1 cellular context compared by ENCODE assay signal in the genomic region with DNA sequence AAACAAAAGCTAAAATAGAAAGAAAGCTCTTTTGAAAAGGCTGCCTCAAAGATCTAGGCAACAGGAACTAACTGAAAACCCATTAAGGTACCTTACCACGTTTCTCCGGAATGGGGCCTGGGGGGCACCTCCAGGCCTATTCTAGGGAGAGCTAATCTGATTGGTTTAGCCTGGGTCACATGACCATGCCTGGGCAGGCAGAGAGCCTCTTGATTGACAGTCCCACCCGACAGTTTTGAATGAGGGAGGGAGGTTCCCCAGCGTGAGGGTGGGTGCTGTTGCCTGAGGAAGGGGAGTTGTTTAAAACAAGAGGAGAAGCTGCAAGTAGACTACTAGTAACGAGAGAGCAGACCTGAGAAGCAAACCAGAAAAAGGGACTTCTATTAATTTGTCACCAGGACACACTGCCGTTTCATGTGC.
A peak's percentile ranks its signal among the peaks of the same experiment; 100 is the strongest.
TF ChIP-seq lines count a peak whose summit lies in the region.

No MANE protein-coding gene starts in this region.

TF ChIP-seq in HepG2, 621 proteins besides CTCF, POLR2A, EP300 and RAD21 (continued from another document and continues in another):
- TF ChIP-seq, protein P1, sequence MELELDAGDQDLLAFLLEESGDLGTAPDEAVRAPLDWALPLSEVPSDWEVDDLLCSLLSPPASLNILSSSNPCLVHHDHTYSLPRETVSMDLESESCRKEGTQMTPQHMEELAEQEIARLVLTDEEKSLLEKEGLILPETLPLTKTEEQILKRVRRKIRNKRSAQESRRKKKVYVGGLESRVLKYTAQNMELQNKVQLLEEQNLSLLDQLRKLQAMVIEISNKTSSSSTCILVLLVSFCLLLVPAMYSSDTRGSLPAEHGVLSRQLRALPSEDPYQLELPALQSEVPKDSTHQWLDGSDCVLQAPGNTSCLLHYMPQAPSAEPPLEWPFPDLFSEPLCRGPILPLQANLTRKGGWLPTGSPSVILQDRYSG (CRISPR knock-in tag; IDR thresholded peaks at IDR 0.05) = 0 out of 2 replicates have a peak, but pooled peaks have one; percentile 61
- TF ChIP-seq, protein P2, sequence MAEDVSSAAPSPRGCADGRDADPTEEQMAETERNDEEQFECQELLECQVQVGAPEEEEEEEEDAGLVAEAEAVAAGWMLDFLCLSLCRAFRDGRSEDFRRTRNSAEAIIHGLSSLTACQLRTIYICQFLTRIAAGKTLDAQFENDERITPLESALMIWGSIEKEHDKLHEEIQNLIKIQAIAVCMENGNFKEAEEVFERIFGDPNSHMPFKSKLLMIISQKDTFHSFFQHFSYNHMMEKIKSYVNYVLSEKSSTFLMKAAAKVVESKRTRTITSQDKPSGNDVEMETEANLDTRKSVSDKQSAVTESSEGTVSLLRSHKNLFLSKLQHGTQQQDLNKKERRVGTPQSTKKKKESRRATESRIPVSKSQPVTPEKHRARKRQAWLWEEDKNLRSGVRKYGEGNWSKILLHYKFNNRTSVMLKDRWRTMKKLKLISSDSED (CRISPR knock-in tag; IDR thresholded peaks at IDR 0.05) = no peak
- TF ChIP-seq, protein P3, sequence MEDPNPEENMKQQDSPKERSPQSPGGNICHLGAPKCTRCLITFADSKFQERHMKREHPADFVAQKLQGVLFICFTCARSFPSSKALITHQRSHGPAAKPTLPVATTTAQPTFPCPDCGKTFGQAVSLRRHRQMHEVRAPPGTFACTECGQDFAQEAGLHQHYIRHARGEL (CRISPR knock-in tag; IDR thresholded peaks at IDR 0.05) = no peak
- TF ChIP-seq EED (CRISPR knock-in tag; IDR thresholded peaks at IDR 0.05) (0 out of 2 replicates have a peak, but pooled peaks have one; percentile 49), CENPT (CRISPR knock-in tag; IDR thresholded peaks at IDR 0.05; ENCODE audit: low read depth) (no peak), ISX (CRISPR knock-in tag; conservative IDR thresholded peaks at IDR 0.05) (peak; percentile 44; the same call in 1 of the 2 replicates), MAZ (IDR thresholded peaks at IDR 0.05; ENCODE audit: borderline replicate concordance, low read depth, low read length) (no peak), MAZ (CRISPR knock-in tag; IDR thresholded peaks at IDR 0.05; ENCODE audit: low read depth) (peak; percentile 51; the same call in 1 of the 2 replicates), TARDBP (CRISPR knock-in tag; IDR thresholded peaks at IDR 0.05) (no peak; the same call in 1 of the 2 replicates), ZFP90 (CRISPR knock-in tag; IDR thresholded peaks at IDR 0.05; ENCODE audit: borderline replicate concordance) (no peak), ZNF274 (CRISPR knock-in tag; IDR thresholded peaks at IDR 0.05) (0 out of 2 replicates have a peak, but pooled peaks have one; percentile 38), NFE2L1 (CRISPR knock-in tag; IDR thresholded peaks at IDR 0.05; ENCODE audit: borderline replicate concordance) (no peak), YY1 (IDR thresholded peaks at IDR 0.05; ENCODE audit: insufficient read depth, insufficient replicate concordance, low read depth, low read length) (no peak), ZBTB7A (CRISPR knock-in tag; IDR thresholded peaks at IDR 0.05) (no peak), NFYC (CRISPR knock-in tag; IDR thresholded peaks at IDR 0.05) (peak; percentile 86), ZNF235 (CRISPR knock-in tag; IDR thresholded peaks at IDR 0.05; ENCODE audit: borderline replicate concordance) (no peak), ARNT2 (CRISPR knock-in tag; IDR thresholded peaks at IDR 0.05; ENCODE audit: low read depth) (no peak), ZNF788 (CRISPR knock-in tag; IDR thresholded peaks at IDR 0.05; ENCODE audit: borderline replicate concordance) (0 out of 2 replicates have a peak, but pooled peaks have one; percentile 28), ZNF329 (CRISPR knock-in tag; IDR thresholded peaks at IDR 0.05; ENCODE audit: low read depth) (no peak), ZKSCAN1 (IDR thresholded peaks at IDR 0.05; ENCODE audit: low read length) (no peak), ZNF343 (CRISPR knock-in tag; IDR thresholded peaks at IDR 0.05) (0 out of 2 replicates have a peak, but pooled peaks have one; percentile 5), ZNF383 (CRISPR knock-in tag; IDR thresholded peaks at IDR 0.05; ENCODE audit: borderline replicate concordance) (no peak), EEA1 (CRISPR knock-in tag; IDR thresholded peaks at IDR 0.05; ENCODE audit: borderline replicate concordance) (peak; percentile 4; the same call in 1 of the 2 replicates), SRSF9 (IDR thresholded peaks at IDR 0.05; ENCODE audit: borderline replicate concordance, insufficient read depth, low read depth, low read length, poor library complexity, severe bottlenecking) (no peak)
- TF ChIP-seq, protein P4, sequence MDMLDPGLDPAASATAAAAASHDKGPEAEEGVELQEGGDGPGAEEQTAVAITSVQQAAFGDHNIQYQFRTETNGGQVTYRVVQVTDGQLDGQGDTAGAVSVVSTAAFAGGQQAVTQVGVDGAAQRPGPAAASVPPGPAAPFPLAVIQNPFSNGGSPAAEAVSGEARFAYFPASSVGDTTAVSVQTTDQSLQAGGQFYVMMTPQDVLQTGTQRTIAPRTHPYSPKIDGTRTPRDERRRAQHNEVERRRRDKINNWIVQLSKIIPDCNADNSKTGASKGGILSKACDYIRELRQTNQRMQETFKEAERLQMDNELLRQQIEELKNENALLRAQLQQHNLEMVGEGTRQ (IDR thresholded peaks at IDR 0.05; ENCODE audit: low read depth, low read length) = peak; percentile 83
- TF ChIP-seq, protein P4 (CRISPR knock-in tag; IDR thresholded peaks at IDR 0.05; ENCODE audit: borderline replicate concordance) = peak; percentile 92; the same call in 1 of the 2 replicates
- TF ChIP-seq, protein P5, sequence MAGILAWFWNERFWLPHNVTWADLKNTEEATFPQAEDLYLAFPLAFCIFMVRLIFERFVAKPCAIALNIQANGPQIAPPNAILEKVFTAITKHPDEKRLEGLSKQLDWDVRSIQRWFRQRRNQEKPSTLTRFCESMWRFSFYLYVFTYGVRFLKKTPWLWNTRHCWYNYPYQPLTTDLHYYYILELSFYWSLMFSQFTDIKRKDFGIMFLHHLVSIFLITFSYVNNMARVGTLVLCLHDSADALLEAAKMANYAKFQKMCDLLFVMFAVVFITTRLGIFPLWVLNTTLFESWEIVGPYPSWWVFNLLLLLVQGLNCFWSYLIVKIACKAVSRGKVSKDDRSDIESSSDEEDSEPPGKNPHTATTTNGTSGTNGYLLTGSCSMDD (CRISPR knock-in tag; IDR thresholded peaks at IDR 0.05) = 0 out of 2 replicates have a peak, but pooled peaks have one; percentile 68
- TF ChIP-seq, protein P6, sequence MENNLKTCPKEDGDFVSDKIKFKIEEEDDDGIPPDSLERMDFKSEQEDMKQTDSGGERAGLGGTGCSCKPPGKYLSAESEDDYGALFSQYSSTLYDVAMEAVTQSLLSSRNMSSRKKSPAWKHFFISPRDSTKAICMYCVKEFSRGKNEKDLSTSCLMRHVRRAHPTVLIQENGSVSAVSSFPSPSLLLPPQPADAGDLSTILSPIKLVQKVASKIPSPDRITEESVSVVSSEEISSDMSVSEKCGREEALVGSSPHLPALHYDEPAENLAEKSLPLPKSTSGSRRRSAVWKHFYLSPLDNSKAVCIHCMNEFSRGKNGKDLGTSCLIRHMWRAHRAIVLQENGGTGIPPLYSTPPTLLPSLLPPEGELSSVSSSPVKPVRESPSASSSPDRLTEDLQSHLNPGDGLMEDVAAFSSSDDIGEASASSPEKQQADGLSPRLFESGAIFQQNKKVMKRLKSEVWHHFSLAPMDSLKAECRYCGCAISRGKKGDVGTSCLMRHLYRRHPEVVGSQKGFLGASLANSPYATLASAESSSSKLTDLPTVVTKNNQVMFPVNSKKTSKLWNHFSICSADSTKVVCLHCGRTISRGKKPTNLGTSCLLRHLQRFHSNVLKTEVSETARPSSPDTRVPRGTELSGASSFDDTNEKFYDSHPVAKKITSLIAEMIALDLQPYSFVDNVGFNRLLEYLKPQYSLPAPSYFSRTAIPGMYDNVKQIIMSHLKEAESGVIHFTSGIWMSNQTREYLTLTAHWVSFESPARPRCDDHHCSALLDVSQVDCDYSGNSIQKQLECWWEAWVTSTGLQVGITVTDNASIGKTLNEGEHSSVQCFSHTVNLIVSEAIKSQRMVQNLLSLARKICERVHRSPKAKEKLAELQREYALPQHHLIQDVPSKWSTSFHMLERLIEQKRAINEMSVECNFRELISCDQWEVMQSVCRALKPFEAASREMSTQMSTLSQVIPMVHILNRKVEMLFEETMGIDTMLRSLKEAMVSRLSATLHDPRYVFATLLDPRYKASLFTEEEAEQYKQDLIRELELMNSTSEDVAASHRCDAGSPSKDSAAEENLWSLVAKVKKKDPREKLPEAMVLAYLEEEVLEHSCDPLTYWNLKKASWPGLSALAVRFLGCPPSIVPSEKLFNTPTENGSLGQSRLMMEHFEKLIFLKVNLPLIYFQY (CRISPR knock-in tag; IDR thresholded peaks at IDR 0.05; ENCODE audit: borderline replicate concordance) = no peak
- TF ChIP-seq, protein P7, sequence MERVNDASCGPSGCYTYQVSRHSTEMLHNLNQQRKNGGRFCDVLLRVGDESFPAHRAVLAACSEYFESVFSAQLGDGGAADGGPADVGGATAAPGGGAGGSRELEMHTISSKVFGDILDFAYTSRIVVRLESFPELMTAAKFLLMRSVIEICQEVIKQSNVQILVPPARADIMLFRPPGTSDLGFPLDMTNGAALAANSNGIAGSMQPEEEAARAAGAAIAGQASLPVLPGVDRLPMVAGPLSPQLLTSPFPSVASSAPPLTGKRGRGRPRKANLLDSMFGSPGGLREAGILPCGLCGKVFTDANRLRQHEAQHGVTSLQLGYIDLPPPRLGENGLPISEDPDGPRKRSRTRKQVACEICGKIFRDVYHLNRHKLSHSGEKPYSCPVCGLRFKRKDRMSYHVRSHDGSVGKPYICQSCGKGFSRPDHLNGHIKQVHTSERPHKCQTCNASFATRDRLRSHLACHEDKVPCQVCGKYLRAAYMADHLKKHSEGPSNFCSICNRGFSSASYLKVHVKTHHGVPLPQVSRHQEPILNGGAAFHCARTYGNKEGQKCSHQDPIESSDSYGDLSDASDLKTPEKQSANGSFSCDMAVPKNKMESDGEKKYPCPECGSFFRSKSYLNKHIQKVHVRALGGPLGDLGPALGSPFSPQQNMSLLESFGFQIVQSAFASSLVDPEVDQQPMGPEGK (CRISPR knock-in tag; IDR thresholded peaks at IDR 0.05) = peak; percentile 79
- TF ChIP-seq, protein P8, sequence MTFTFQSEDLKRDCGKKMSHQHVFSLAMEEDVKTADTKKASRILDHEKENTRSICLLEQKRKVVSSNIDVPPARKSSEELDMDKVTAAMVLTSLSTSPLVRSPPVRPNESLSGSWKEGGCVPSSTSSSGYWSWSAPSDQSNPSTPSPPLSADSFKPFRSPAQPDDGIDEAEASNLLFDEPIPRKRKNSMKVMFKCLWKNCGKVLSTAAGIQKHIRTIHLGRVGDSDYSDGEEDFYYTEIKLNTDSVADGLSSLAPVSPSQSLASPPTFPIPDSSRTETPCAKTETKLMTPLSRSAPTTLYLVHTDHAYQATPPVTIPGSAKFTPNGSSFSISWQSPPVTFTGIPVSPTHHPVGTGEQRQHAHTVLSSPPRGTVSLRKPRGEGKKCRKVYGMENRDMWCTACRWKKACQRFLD (CRISPR knock-in tag; IDR thresholded peaks at IDR 0.05; ENCODE audit: borderline replicate concordance) = no peak
- TF ChIP-seq, protein P9, sequence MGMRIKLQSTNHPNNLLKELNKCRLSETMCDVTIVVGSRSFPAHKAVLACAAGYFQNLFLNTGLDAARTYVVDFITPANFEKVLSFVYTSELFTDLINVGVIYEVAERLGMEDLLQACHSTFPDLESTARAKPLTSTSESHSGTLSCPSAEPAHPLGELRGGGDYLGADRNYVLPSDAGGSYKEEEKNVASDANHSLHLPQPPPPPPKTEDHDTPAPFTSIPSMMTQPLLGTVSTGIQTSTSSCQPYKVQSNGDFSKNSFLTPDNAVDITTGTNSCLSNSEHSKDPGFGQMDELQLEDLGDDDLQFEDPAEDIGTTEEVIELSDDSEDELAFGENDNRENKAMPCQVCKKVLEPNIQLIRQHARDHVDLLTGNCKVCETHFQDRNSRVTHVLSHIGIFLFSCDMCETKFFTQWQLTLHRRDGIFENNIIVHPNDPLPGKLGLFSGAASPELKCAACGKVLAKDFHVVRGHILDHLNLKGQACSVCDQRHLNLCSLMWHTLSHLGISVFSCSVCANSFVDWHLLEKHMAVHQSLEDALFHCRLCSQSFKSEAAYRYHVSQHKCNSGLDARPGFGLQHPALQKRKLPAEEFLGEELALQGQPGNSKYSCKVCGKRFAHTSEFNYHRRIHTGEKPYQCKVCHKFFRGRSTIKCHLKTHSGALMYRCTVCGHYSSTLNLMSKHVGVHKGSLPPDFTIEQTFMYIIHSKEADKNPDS (CRISPR knock-in tag; IDR thresholded peaks at IDR 0.05) = no peak
- TF ChIP-seq, protein P10, sequence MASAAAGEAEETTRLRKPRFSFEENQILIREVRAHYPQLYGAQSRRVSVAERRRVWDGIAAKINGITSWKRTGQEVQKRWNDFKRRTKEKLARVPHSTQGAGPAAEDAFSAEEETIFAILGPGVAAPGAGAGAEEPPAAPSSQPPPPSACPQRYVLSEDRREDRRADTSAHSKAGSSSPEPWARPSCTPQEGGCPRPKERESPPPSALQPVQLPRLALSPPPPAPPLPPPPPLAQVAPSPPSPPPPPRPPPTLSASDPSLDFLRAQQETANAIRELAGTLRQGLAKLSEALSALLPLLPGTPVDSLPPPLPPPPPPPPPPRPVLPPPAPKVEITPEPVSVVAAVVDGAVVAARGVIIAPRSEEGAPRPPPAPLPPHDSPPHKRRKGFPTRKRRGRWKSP (CRISPR knock-in tag; IDR thresholded peaks at IDR 0.05) = no peak; the same call in 1 of the 2 replicates
- TF ChIP-seq, protein P11, sequence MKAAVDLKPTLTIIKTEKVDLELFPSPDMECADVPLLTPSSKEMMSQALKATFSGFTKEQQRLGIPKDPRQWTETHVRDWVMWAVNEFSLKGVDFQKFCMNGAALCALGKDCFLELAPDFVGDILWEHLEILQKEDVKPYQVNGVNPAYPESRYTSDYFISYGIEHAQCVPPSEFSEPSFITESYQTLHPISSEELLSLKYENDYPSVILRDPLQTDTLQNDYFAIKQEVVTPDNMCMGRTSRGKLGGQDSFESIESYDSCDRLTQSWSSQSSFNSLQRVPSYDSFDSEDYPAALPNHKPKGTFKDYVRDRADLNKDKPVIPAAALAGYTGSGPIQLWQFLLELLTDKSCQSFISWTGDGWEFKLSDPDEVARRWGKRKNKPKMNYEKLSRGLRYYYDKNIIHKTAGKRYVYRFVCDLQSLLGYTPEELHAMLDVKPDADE (CRISPR knock-in tag; IDR thresholded peaks at IDR 0.05) = no peak
- TF ChIP-seq, protein P12, sequence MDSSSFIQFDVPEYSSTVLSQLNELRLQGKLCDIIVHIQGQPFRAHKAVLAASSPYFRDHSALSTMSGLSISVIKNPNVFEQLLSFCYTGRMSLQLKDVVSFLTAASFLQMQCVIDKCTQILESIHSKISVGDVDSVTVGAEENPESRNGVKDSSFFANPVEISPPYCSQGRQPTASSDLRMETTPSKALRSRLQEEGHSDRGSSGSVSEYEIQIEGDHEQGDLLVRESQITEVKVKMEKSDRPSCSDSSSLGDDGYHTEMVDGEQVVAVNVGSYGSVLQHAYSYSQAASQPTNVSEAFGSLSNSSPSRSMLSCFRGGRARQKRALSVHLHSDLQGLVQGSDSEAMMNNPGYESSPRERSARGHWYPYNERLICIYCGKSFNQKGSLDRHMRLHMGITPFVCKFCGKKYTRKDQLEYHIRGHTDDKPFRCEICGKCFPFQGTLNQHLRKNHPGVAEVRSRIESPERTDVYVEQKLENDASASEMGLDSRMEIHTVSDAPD (CRISPR knock-in tag; IDR thresholded peaks at IDR 0.05) = no peak
